In the genomic region with DNA sequence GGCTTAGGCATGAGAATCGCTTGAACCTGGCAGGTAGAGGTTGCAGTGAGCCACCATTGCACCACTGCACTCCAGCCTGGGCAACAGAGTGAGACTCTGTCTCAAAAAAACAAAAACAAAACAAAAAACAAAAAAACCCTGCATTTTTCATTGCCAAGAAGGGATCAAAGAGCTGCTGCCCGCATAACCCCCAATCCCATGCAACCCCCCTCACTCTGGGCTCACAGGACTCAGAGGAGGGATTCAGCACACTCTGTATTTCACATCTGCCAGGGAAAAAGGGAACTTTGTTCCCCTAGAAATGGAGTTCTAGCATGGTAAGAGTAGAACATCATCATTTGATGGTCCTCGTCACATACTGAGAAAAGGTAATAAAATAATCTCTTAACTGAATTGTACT, we compare ENCODE assay signal across 21 cellular contexts.
DNase-seq lines count a peak whose midpoint lies in the region; ATAC-seq and TF ChIP-seq lines count a peak whose summit lies in the region.
"Had no signal": no experiment of that assay in that cellular context is flagged by ENCODE, and none has a peak within 500 bp of the region (broad histone marks: within the 10 kb centered on the region; RNA-seq: fewer than 3 reads in every experiment).

No MANE protein-coding gene starts in this region.

- no peaks in the 10 kb centered on the region for H4K20me1 ChIP-seq in neural cell (ENCODE audit: insufficient read depth)

- H3K9me3 ChIP-seq in neural cell (ENCODE audit: low read length) = no peaks in the 10 kb centered on the region
- H3K9me3 ChIP-seq: BE2C had no signal

- H3K27me3 Mint-ChIP-seq in stimulated activated naive CD8-positive, alpha-beta T cell treated with anti-CD3 and anti-CD28 coated beads, Interleukin-15, Interleukin-2, amounts not matched to agents 100 ng/mL and 50 ng/mL, for 24 hours = no peaks in the 10 kb centered on the region
- no peaks in the 10 kb centered on the region for H3K27me3 Mint-ChIP-seq in stimulated activated naive CD8-positive, alpha-beta T cell treated with anti-CD3 and anti-CD28 coated beads, Interleukin-15, amount 100 ng/mL, for 72 hours
- H3K27me3 Mint-ChIP-seq: CD4-positive, CD25-positive, alpha-beta regulatory T cell; CD8-positive, alpha-beta memory T cell had no signal

- peak overlapping the region; percentile 0 for H3K27ac Mint-ChIP-seq in stimulated activated naive CD8-positive, alpha-beta T cell treated with anti-CD3 and anti-CD28 coated beads, Interleukin-15, Interleukin-2, amounts not matched to agents 100 ng/mL and 50 ng/mL, for 24 hours
- H3K27ac Mint-ChIP-seq in stimulated activated naive CD8-positive, alpha-beta T cell treated with anti-CD3 and anti-CD28 coated beads, Interleukin-15, amount 100 ng/mL, for 72 hours = no peak overlapping the region
- H3K27ac Mint-ChIP-seq: CD4-positive, CD25-positive, alpha-beta regulatory T cell; HFFc6 had no signal

- no peak overlapping the region for H3K4me3 Mint-ChIP-seq in stimulated activated naive CD8-positive, alpha-beta T cell treated with anti-CD3 and anti-CD28 coated beads, Interleukin-15, Interleukin-2, amounts not matched to agents 100 ng/mL and 50 ng/mL, for 24 hours
- H3K4me3 Mint-ChIP-seq in stimulated activated naive CD8-positive, alpha-beta T cell treated with anti-CD3 and anti-CD28 coated beads, Interleukin-15, amount 100 ng/mL, for 72 hours = no peak overlapping the region
- H3K4me3 Mint-ChIP-seq: CD4-positive, CD25-positive, alpha-beta regulatory T cell; CD8-positive, alpha-beta memory T cell; HFFc6 had no signal

- H3K36me3 ChIP-seq in neural cell (ENCODE audit: insufficient read depth, low read length) = no peaks in the 10 kb centered on the region
- H3K36me3 ChIP-seq: BE2C had no signal

- H2AFZ ChIP-seq in neural cell (ENCODE audit: low read depth, low read length) = no peak overlapping the region

- TF ChIP-seq RAD21 in neural cell (conservative IDR thresholded peaks at IDR 0.05) = no peak

- ATAC-seq in stimulated activated naive CD8-positive, alpha-beta T cell treated with anti-CD3 and anti-CD28 coated beads, Interleukin-15, amount 100 ng/mL, for 72 hours = no peak
- ATAC-seq in GM18517 (IDR thresholded peaks at IDR 0.05; ENCODE audit: unreplicated experiment) = no peak
- ATAC-seq: GM12878, HCT116 had no signal

- DNase-seq in stimulated activated naive CD8-positive, alpha-beta T cell treated with anti-CD3 and anti-CD28 coated beads, Interleukin-15, amount 100 ng/mL, for 72 hours = no peak
- DNase-seq in foreskin melanocyte (no peak), NCI-H1436 (lab: John Stamatoyannopoulos, UW) (no peak)
- DNase-seq: ACHN; BE2C; C1 segment of cervical spinal cord; CD4-positive, CD25-positive, alpha-beta regulatory T cell; CD8-positive, alpha-beta memory T cell; DMS 273 treated with DMSO at 0.1 percent for 48 hours; DND-41; EL; GOT3; H7; HFFc6; IMR-90 had no signal

- H3K4me3 ChIP-seq in neural cell (ENCODE audit: low read length) = no peak overlapping the region
- H3K4me3 ChIP-seq: GM12878 had no signal

- H3K9me2 ChIP-seq in neural cell (ENCODE audit: insufficient read depth, low read length) = no peaks in the 10 kb centered on the region

- H3F3A ChIP-seq in neural cell (ENCODE audit: insufficient read depth, low read length, poor library complexity, severe bottlenecking) = no peaks in the 10 kb centered on the region

- H3K4me2 ChIP-seq in neural cell (ENCODE audit: low read length) = no peak overlapping the region

- H3K4me1 Mint-ChIP-seq in stimulated activated naive CD8-positive, alpha-beta T cell treated with anti-CD3 and anti-CD28 coated beads, Interleukin-15, Interleukin-2, amounts not matched to agents 100 ng/mL and 50 ng/mL, for 24 hours (ENCODE audit: low read depth) = peaks cover 27% of the 10 kb centered on the region
- peaks cover 19% of the 10 kb centered on the region for H3K4me1 Mint-ChIP-seq in stimulated activated naive CD8-positive, alpha-beta T cell treated with anti-CD3 and anti-CD28 coated beads, Interleukin-15, amount 100 ng/mL, for 72 hours

- no peak for TF ChIP-seq EP300 in neural cell (conservative IDR thresholded peaks at IDR 0.05; ENCODE audit: poor library complexity, severe bottlenecking)

- H3K27ac ChIP-seq in angular gyrus (ENCODE audit: low read depth, low read length) (peak overlapping the region; percentile 8), neural cell (ENCODE audit: low read length) (peak overlapping the region; percentile 18)

- H3K27me3 ChIP-seq in neural cell (ENCODE audit: insufficient read depth, low read depth, low read length) = no peaks in the 10 kb centered on the region
- H3K27me3 ChIP-seq: BE2C had no signal

- H3K36me3 Mint-ChIP-seq in stimulated activated naive CD8-positive, alpha-beta T cell treated with anti-CD3 and anti-CD28 coated beads, Interleukin-15, Interleukin-2, amounts not matched to agents 100 ng/mL and 50 ng/mL, for 24 hours (ENCODE audit: low read depth) = peaks cover 30% of the 10 kb centered on the region

- H3K9me3 Mint-ChIP-seq in stimulated activated naive CD8-positive, alpha-beta T cell treated with anti-CD3 and anti-CD28 coated beads, Interleukin-15, Interleukin-2, amounts not matched to agents 100 ng/mL and 50 ng/mL, for 24 hours = no peaks in the 10 kb centered on the region
- H3K9me3 Mint-ChIP-seq in stimulated activated naive CD8-positive, alpha-beta T cell treated with anti-CD3 and anti-CD28 coated beads, Interleukin-15, amount 100 ng/mL, for 72 hours = no peaks in the 10 kb centered on the region
- H3K9me3 Mint-ChIP-seq: CD4-positive, CD25-positive, alpha-beta regulatory T cell; HFFc6 had no signal

- peaks cover 18% of the 10 kb centered on the region for H3K79me2 ChIP-seq in neural cell (replicated peaks; ENCODE audit: insufficient read depth, low read length)

- TF ChIP-seq CTCF in neural cell (IDR thresholded peaks at IDR 0.05; ENCODE audit: poor library complexity, severe bottlenecking) = no peak

- no peak overlapping the region for H3K9ac ChIP-seq in neural cell (ENCODE audit: low read length)

TF ChIP-seq in neural cell, 6 proteins besides CTCF, POLR2A, EP300 and RAD21:
- no peak for TF ChIP-seq EZH2 (IDR thresholded peaks at IDR 0.05; ENCODE audit: borderline replicate concordance, insufficient read depth, low read length, poor library complexity, severe bottlenecking)
- TF ChIP-seq REST (IDR thresholded peaks at IDR 0.05; ENCODE audit: borderline replicate concordance) = no peak
- TF ChIP-seq MXI1 (conservative IDR thresholded peaks at IDR 0.05; ENCODE audit: poor library complexity, severe bottlenecking) = no peak
- no peak for TF ChIP-seq SMC3 (conservative IDR thresholded peaks at IDR 0.05; ENCODE audit: poor library complexity)
- TF ChIP-seq TAF1 (IDR thresholded peaks at IDR 0.05; ENCODE audit: low read depth) = no peak
- no peak for TF ChIP-seq POLR2AphosphoS5 (IDR thresholded peaks at IDR 0.05)
